15 cellular contexts compared by ENCODE assay signal in the genomic region with DNA sequence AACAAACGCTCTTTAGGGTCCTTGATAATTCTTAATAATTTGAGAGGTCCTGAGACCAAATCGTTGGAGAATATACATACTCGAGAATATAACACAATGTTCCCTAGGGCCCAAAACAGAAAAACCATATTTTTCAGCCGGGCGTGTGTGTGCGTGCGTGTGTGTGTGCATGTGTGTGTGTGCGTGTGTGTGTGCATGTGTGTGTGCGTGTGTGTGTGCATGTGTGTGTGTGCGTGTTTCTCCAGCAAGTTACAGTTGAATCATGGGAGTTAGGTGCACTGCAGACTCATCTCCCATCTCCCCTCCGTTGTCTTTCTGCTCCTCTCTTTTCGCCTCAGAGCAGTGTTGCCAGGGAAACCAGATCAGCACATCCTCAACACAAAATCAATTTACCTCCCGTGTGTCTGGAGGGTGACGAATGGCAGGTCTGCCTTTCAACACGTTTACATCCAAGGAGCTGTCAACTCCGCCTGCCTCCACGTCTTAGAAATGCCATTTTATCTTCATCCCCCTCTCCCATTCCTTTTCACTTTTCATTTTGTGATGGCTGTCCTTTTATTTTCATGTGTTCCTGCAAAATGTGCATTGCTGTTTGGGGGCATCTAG.
"Had no signal": no experiment of that assay in that cellular context is flagged by ENCODE, and none has a peak within 500 bp of the region (broad histone marks: within the 10 kb centered on the region; RNA-seq: fewer than 3 reads in every experiment).

No MANE protein-coding gene starts in this region.

- H3K4me3 ChIP-seq: ascending aorta, cardiac muscle cell, gastroesophageal sphincter, smooth muscle cell, transverse colon had no signal

- H3K36me3 ChIP-seq: ascending aorta, cardiac muscle cell, gastroesophageal sphincter, transverse colon had no signal

- H3K4me1 ChIP-seq: gastroesophageal sphincter, transverse colon had no signal

- H3K4me2 ChIP-seq: smooth muscle cell had no signal

- DNase-seq: activated CD4-positive, alpha-beta memory T cell treated with anti-CD3 and anti-CD28 coated beads for 36 hours; activated naive CD8-positive, alpha-beta T cell treated with anti-CD3 and anti-CD28 coated beads, Interleukin-2, amount 10 ng/mL, durations not matched to agents 7 days and 5 days; activated T-cell treated with anti-CD3 and anti-CD28 coated beads, Interleukin-2, amount 50 U/mL, for 4 hours; cortex of kidney; effector CD8-positive, alpha-beta T cell; hippocampal formation; right cardiac atrium; T-cell; transverse colon had no signal

- H3K9me3 ChIP-seq: ascending aorta, transverse colon had no signal

- H3K27ac ChIP-seq: ascending aorta, cardiac muscle cell, gastroesophageal sphincter, transverse colon, VCaP had no signal

- H3K27me3 ChIP-seq: ascending aorta, cardiac muscle cell, gastroesophageal sphincter had no signal

- ATAC-seq: activated T-cell treated with anti-CD3 and anti-CD28 coated beads, Interleukin-2, amount 50 U/mL, for 4 hours; gastroesophageal sphincter; right cardiac atrium; stimulated activated effector memory CD8-positive, alpha-beta T cell treated with anti-CD3 and anti-CD28 coated beads, Interleukin-12 subunit alpha, Interleukin-12 subunit beta, amount 100 ng/mL, for 72 hours; T-cell had no signal
